Comparison of ENCODE assay signal across 8 cellular contexts in genomic region chr15:78618490-78618934, GRCh38. TPM values are rescaled to one million over a fixed set of nuclear protein-coding genes. Genes with fewer than 3 reads are reported as not detected.
A peak's percentile ranks its signal among the peaks of the same experiment; 100 is the strongest.
DNase-seq lines count a peak whose midpoint lies in the region; ATAC-seq and TF ChIP-seq lines count a peak whose summit lies in the region.

No MANE protein-coding gene starts in this region.

- no peak for TF ChIP-seq EP300 in suprapubic skin (IDR thresholded peaks at IDR 0.05)

- H3K27me3 ChIP-seq in SJSA1 (replicated peaks) (peaks cover 48% of the 10 kb centered on the region), suprapubic skin (peaks cover 44% of the 10 kb centered on the region)

- H3K27ac ChIP-seq in SJSA1 = no peak overlapping the region
- H3K27ac ChIP-seq in suprapubic skin = no peak overlapping the region

- H3K9me3 ChIP-seq in SJSA1 (replicated peaks) = no peaks in the 10 kb centered on the region; the same call in 1 of the 2 replicates
- no peaks in the 10 kb centered on the region for H3K9me3 ChIP-seq in suprapubic skin

- no peaks in the 10 kb centered on the region for H3K36me3 ChIP-seq in SJSA1
- H3K36me3 ChIP-seq in suprapubic skin = no peaks in the 10 kb centered on the region

- H3K4me1 ChIP-seq in SJSA1 (replicated peaks) (peaks cover 8% of the 10 kb centered on the region; the same call in 1 of the 2 replicates), suprapubic skin (peaks cover 19% of the 10 kb centered on the region)

- 5% methylated on average over 8 of the region's 8 CpGs for WGBS in suprapubic skin

- TF ChIP-seq POLR2A in suprapubic skin (IDR thresholded peaks at IDR 0.05) = no peak

- DNase-seq in EL = peak; percentile 82
- peak; percentile 74 for DNase-seq in MV-4-11 (lab: John Stamatoyannopoulos, UW)
- DNase-seq in SJSA1 (ENCODE audit: low read depth in 1 of 2, low spot score in 2 of 2) = peak; percentile 63 to 84
- DNase-seq in activated gamma-delta T cell treated with anti-CD3 and anti-CD28 coated beads, Interleukin-2, amount 50 U/mL, for 16 hours (ENCODE audit: low read depth) = peak; percentile 77
- DNase-seq in germinal center (ENCODE audit: low spot score) = peak; percentile 78
- peak; percentile 100 for DNase-seq in omental fat pad (ENCODE audit: low spot score)
- peak; percentile 92 to 94 for DNase-seq in suprapubic skin (ENCODE audit: low spot score in 2 of 2)

- ATAC-seq in omental fat pad (ENCODE audit: low FRiP score) (peak; percentile 77), GM21529 (IDR thresholded peaks at IDR 0.05; ENCODE audit: unreplicated experiment) (no peak)

- TF ChIP-seq CTCF in omental fat pad (IDR thresholded peaks at IDR 0.05) (peak in 1 of 3 donors; percentile 81), suprapubic skin (IDR thresholded peaks at IDR 0.05) (peak; percentile 72 to 81)

- H3K4me3 ChIP-seq in SJSA1 (no peak overlapping the region), suprapubic skin (no peak overlapping the region)

RNA-seq across cellular contexts. Expression of gene CHRNA3, which starts 2.3 kb away (rescaled TPM):
- total RNA-seq in SJSA1 (2014; rRNA removed; shearing (Covaris generic)) = not detected in 2 replicates
- total RNA-seq in omental fat pad = 1 to 10 TPM in 1 of 4 donors, under 1 TPM in 1, not detected in 2; 0.09 to 1.3 TPM
- 1 to 10 TPM in 2 of 4 donors, under 1 TPM in 1, not detected in 1; 0.70 to 1.9 (median 1.6) TPM for total RNA-seq in suprapubic skin

RNA-seq across cellular contexts. Expression of gene CHRNB4, which starts 22.5 kb away (rescaled TPM):
- total RNA-seq in SJSA1 (2014; rRNA removed; shearing (Covaris generic)) = not detected in 2 replicates
- not detected for total RNA-seq in omental fat pad
- total RNA-seq in suprapubic skin = under 1 TPM in 1 of 4 donors, not detected in 3; 0.47 TPM

RNA-seq across cellular contexts. Expression of gene CHRNA5, which starts 53.2 kb away (rescaled TPM):
- total RNA-seq in SJSA1 (2014; rRNA removed; shearing (Covaris generic)) = 4.1 and 4.6 TPM in 2 replicates
- total RNA-seq in omental fat pad = 1 to 10 TPM in 3 of 4 donors, under 1 TPM in 1; 0.63 to 3.1 (median 1.8) TPM
- total RNA-seq in suprapubic skin = 1 to 10 TPM in 3 of 4 donors, under 1 TPM in 1; 0.72 to 2.8 (median 1.4) TPM
